In the genomic region with DNA sequence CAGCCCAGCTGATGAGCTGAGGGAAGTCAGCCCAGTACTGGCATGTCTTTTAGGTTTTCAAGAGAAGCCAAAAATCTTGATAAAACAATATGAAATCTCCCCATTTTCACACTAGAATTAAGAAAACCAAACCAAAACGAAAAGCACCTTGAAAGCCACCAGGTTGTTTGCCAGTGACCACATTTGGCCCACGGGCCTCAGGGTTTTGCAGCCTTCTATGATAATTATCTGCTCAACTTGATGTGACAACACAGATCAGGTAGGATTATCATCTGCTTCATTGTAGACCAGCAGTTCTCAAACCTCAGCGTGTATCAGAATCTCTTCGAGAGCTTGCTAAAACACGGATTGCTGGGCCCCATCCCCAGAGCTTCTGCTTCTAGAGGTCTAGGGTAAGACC, we compare ENCODE assay signal across 37 cellular contexts.
"Had no signal": no experiment of that assay in that cellular context is flagged by ENCODE, and none has a peak within 500 bp of the region (broad histone marks: within the 10 kb centered on the region; RNA-seq: fewer than 3 reads in every experiment).

No MANE protein-coding gene starts in this region.

- H3K9me3 Mint-ChIP-seq: activated CD4-positive, alpha-beta memory T cell treated with anti-CD3 and anti-CD28 coated beads, Interleukin-2, amount 10 ng/mL, durations not matched to agents 7 days and 5 days; activated naive CD8-positive, alpha-beta T cell treated with anti-CD3 and anti-CD28 coated beads for 36 hours; activated T-helper 17 cell treated with anti-CD3 and anti-CD28 coated beads, Interleukin-2, amount 50 U/mL, for 72 hours; T-cell had no signal

- H3K9ac ChIP-seq: SK-N-SH had no signal

- H3K27me3 Mint-ChIP-seq: activated CD4-positive, alpha-beta memory T cell treated with anti-CD3 and anti-CD28 coated beads, Interleukin-2, amount 10 ng/mL, durations not matched to agents 7 days and 5 days; activated CD8-positive, alpha-beta memory T cell treated with anti-CD3 and anti-CD28 coated beads, Interleukin-2, amount 10 ng/mL, durations not matched to agents 7 days and 5 days; activated naive CD8-positive, alpha-beta T cell treated with anti-CD3 and anti-CD28 coated beads for 36 hours; activated T-helper 17 cell treated with anti-CD3 and anti-CD28 coated beads, Interleukin-2, amount 50 U/mL, for 72 hours; T-cell had no signal

- H3K4me1 Mint-ChIP-seq: activated T-helper 17 cell treated with anti-CD3 and anti-CD28 coated beads, Interleukin-2, amount 50 U/mL, for 72 hours had no signal

- H3K27me3 ChIP-seq: brain microvascular endothelial cell, Peyer's patch, SJSA1 had no signal

- H3K4me3 ChIP-seq: Peyer's patch, SJSA1 had no signal

- H3K27ac ChIP-seq: brain microvascular endothelial cell, Peyer's patch, SJSA1, VCaP had no signal

- DNase-seq: activated CD4-positive, alpha-beta memory T cell treated with anti-CD3 and anti-CD28 coated beads, Interleukin-2, amount 10 ng/mL, durations not matched to agents 7 days and 5 days; activated CD4-positive, alpha-beta T cell treated with anti-CD3 and anti-CD28 coated beads for 1 hour; activated CD4-positive, alpha-beta T cell treated with anti-CD3 and anti-CD28 coated beads for 48 hours; activated CD4-positive, CD25-positive, alpha-beta regulatory T cell; activated CD8-positive, alpha-beta memory T cell treated with anti-CD3 and anti-CD28 coated beads for 24 hours; activated CD8-positive, alpha-beta memory T cell treated with anti-CD3 and anti-CD28 coated beads, Interleukin-2, amount 10 ng/mL, durations not matched to agents 7 days and 5 days; activated CD8-positive, alpha-beta memory T cell treated with anti-CD3 and anti-CD28 coated beads, Interleukin-2, amount 50 U/mL, for 48 hours; activated effector memory CD4-positive, alpha-beta T cell treated with anti-CD3 and anti-CD28 coated beads, Interleukin-2, amount 50 U/mL, for 16 hours; activated naive CD4-positive, alpha-beta T cell; activated naive CD4-positive, alpha-beta T cell treated with anti-CD3 and anti-CD28 coated beads, Interleukin-2, amount 50 U/mL, for 16 hours; activated naive CD8-positive, alpha-beta T cell treated with anti-CD3 and anti-CD28 coated beads for 36 hours; activated T-cell treated with anti-CD3 and anti-CD28 coated beads, Interleukin-2, amount 50 U/mL, for 48 hours; amniotic stem cell; aorta; brain microvascular endothelial cell; central memory CD4-positive, alpha-beta T cell; NCI-H1092 treated with DMSO at 0.1 percent for 48 hours; NCI-H1417; NCI-H146; NCI-H187; NCI-H2029 treated with DMSO at 0.1 percent for 48 hours; NCI-H226; NCI-H446 treated with DMSO at 0.1 percent for 48 hours; NCI-H524; NCI-H69; NCI-H82; NK-92 treated with Interleukin-12 subunit alpha and Interleukin-12 subunit beta, amount 100 ng/mL, for 24 hours; PC-3; Peyer's patch; RPMI8226; SHP77 treated with DMSO at 0.1 percent for 48 hours; SK-N-SH; T-cell; T-helper 9 cell had no signal

- H3K36me3 ChIP-seq: Peyer's patch had no signal

- H3K9me3 ChIP-seq: Peyer's patch, SK-N-SH had no signal

- H3K27ac Mint-ChIP-seq: activated CD4-positive, alpha-beta memory T cell treated with anti-CD3 and anti-CD28 coated beads, Interleukin-2, amount 10 ng/mL, durations not matched to agents 7 days and 5 days; activated CD8-positive, alpha-beta memory T cell treated with anti-CD3 and anti-CD28 coated beads, Interleukin-2, amount 10 ng/mL, durations not matched to agents 7 days and 5 days; activated naive CD8-positive, alpha-beta T cell treated with anti-CD3 and anti-CD28 coated beads for 36 hours; activated T-helper 17 cell treated with anti-CD3 and anti-CD28 coated beads, Interleukin-2, amount 50 U/mL, for 72 hours; T-cell had no signal

- H3K4me3 Mint-ChIP-seq: activated CD4-positive, alpha-beta memory T cell treated with anti-CD3 and anti-CD28 coated beads, Interleukin-2, amount 10 ng/mL, durations not matched to agents 7 days and 5 days; activated CD8-positive, alpha-beta memory T cell treated with anti-CD3 and anti-CD28 coated beads, Interleukin-2, amount 10 ng/mL, durations not matched to agents 7 days and 5 days; activated naive CD8-positive, alpha-beta T cell treated with anti-CD3 and anti-CD28 coated beads for 36 hours; activated T-helper 17 cell treated with anti-CD3 and anti-CD28 coated beads, Interleukin-2, amount 50 U/mL, for 72 hours; T-cell had no signal

- ATAC-seq: activated CD8-positive, alpha-beta memory T cell treated with anti-CD3 and anti-CD28 coated beads, Interleukin-2, amount 10 ng/mL, durations not matched to agents 7 days and 5 days; activated T-helper 17 cell treated with anti-CD3 and anti-CD28 coated beads, Interleukin-2, amount 50 U/mL, for 72 hours; PC-3; T-cell had no signal
